In the genomic region with DNA sequence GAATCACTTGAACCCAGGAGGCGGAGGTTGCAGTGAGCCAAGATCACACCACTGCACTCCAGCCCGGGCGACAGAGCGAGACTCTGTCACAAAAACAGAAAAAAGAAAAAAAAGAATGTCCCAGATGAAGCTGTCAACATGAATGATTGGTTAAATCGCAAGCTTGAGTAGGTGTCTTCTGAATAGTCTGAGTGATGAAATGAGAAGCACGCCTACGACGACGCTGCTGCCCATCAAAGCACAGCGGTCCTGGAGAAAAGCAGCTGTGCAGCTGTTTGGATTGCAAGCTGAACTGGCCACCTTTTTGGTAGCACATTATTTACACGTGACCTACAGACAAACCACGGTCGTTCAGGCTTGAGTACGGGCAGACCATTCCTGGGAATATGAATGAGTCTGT, we compare ENCODE assay signal across 26 cellular contexts.
"Had no signal": no experiment of that assay in that cellular context is flagged by ENCODE, and none has a peak within 500 bp of the region (broad histone marks: within the 10 kb centered on the region; RNA-seq: fewer than 3 reads in every experiment).

No MANE protein-coding gene starts in this region.

- H3K36me3 ChIP-seq: esophagus squamous epithelium, right lobe of liver had no signal

- H3K27ac ChIP-seq: epithelial cell of prostate, esophagus squamous epithelium, hepatocyte, right lobe of liver, stomach, thyroid gland, upper lobe of right lung had no signal

- H3K9me3 ChIP-seq: esophagus squamous epithelium, right lobe of liver, stomach, thyroid gland, upper lobe of right lung had no signal

- H3K4me3 ChIP-seq: esophagus squamous epithelium, hepatocyte, right lobe of liver, stomach, thyroid gland, upper lobe of right lung had no signal

- H3K9me3 Mint-ChIP-seq: activated naive CD4-positive, alpha-beta T cell treated with anti-CD3 and anti-CD28 coated beads, Interleukin-2, amount 50 U/mL, for 72 hours; activated T-cell treated with anti-CD3 and anti-CD28 coated beads, Interleukin-2, amount 50 U/mL, for 72 hours; central memory CD8-positive, alpha-beta T cell; dendritic cell treated with granulocyte-macrophage colony-stimulating factor and Interleukin-4, amounts not matched to agents 40 ng/mL and 50 ng/mL, for 4 days; naive thymus-derived CD4-positive, alpha-beta T cell; stimulated activated memory B cell treated with anti-CD40 and anti-IgM and Interleukin-4, amounts not matched to agents 10 μg/mL and 1 μg/mL and 100 μg/mL, for 72 hours had no signal

- H3K27me3 Mint-ChIP-seq: activated CD8-positive, alpha-beta memory T cell treated with anti-CD3 and anti-CD28 coated beads, Interleukin-2, amount 10 ng/mL, durations not matched to agents 7 days and 5 days; central memory CD8-positive, alpha-beta T cell; dendritic cell treated with granulocyte-macrophage colony-stimulating factor and Interleukin-4, amounts not matched to agents 40 ng/mL and 50 ng/mL, for 4 days; naive thymus-derived CD4-positive, alpha-beta T cell; T-helper 17 cell had no signal

- H3K4me3 Mint-ChIP-seq: activated CD8-positive, alpha-beta memory T cell treated with anti-CD3 and anti-CD28 coated beads, Interleukin-2, amount 10 ng/mL, durations not matched to agents 7 days and 5 days; activated CD8-positive, alpha-beta T cell treated with anti-CD3 and anti-CD28 coated beads, Interleukin-2, amount 10 ng/mL, durations not matched to agents 7 days and 5 days; activated T-cell treated with anti-CD3 and anti-CD28 coated beads, Interleukin-2, amount 50 U/mL, for 72 hours; central memory CD8-positive, alpha-beta T cell; dendritic cell treated with granulocyte-macrophage colony-stimulating factor and Interleukin-4, amounts not matched to agents 40 ng/mL and 50 ng/mL, for 4 days; naive thymus-derived CD4-positive, alpha-beta T cell; stimulated activated memory B cell treated with anti-CD40 and anti-IgM and Interleukin-4, amounts not matched to agents 10 μg/mL and 1 μg/mL and 100 μg/mL, for 72 hours; T-helper 17 cell had no signal

- H3K4me1 ChIP-seq: esophagus squamous epithelium had no signal

- DNase-seq: activated CD4-positive, alpha-beta T cell treated with anti-CD3 and anti-CD28 coated beads, Interleukin-2, amount 50 U/mL, for 1 hour; activated CD4-positive, CD25-positive, alpha-beta regulatory T cell treated with anti-CD3 and anti-CD28 coated beads, Interleukin-2, amount 50 U/mL, for 72 hours; activated CD8-positive, alpha-beta memory T cell treated with anti-CD3 and anti-CD28 coated beads, Interleukin-2, amount 10 ng/mL, durations not matched to agents 7 days and 5 days; activated CD8-positive, alpha-beta T cell treated with anti-CD3 and anti-CD28 coated beads, Interleukin-2, amount 10 ng/mL, durations not matched to agents 7 days and 5 days; activated naive CD4-positive, alpha-beta T cell; activated T-cell treated with anti-CD3 and anti-CD28 coated beads, Interleukin-2, amount 50 U/mL, for 72 hours; esophagus squamous epithelium; islet precursor cell; midbrain; naive thymus-derived CD4-positive, alpha-beta T cell; right lobe of liver; small intestine; stimulated activated CD4-positive, alpha-beta T cell treated with anti-CD3 and anti-CD28 coated beads, Interleukin-1b, Interleukin-23, amount 100 ng/mL, for 48 hours; stimulated activated CD4-positive, alpha-beta T cell treated with anti-CD3 and anti-CD28 coated beads, Interleukin-4, amount 100 ng/mL, for 4 hours; stimulated activated CD8-positive, alpha-beta memory T cell treated with anti-CD3 and anti-CD28 coated beads, Interleukin-4, amount 100 ng/mL, for 48 hours; stomach; T-helper 17 cell; T1000; thyroid gland; upper lobe of right lung had no signal

- H3K36me3 Mint-ChIP-seq: stimulated activated memory B cell treated with anti-CD40 and anti-IgM and Interleukin-4, amounts not matched to agents 10 μg/mL and 1 μg/mL and 100 μg/mL, for 72 hours had no signal

- H3K4me2 ChIP-seq: hepatocyte had no signal

- ATAC-seq: activated CD8-positive, alpha-beta memory T cell treated with anti-CD3 and anti-CD28 coated beads, Interleukin-2, amount 10 ng/mL, durations not matched to agents 7 days and 5 days; activated CD8-positive, alpha-beta T cell treated with anti-CD3 and anti-CD28 coated beads, Interleukin-2, amount 10 ng/mL, durations not matched to agents 7 days and 5 days; activated naive CD4-positive, alpha-beta T cell treated with anti-CD3 and anti-CD28 coated beads, Interleukin-2, amount 50 U/mL, for 72 hours; activated T-cell treated with anti-CD3 and anti-CD28 coated beads, Interleukin-2, amount 50 U/mL, for 72 hours; naive thymus-derived CD4-positive, alpha-beta T cell; right lobe of liver; stimulated activated memory B cell treated with anti-CD40 and anti-IgM and Interleukin-4, amounts not matched to agents 10 μg/mL and 1 μg/mL and 100 μg/mL, for 72 hours; T-helper 17 cell; upper lobe of right lung had no signal

- H3K27ac Mint-ChIP-seq: activated CD8-positive, alpha-beta memory T cell treated with anti-CD3 and anti-CD28 coated beads, Interleukin-2, amount 10 ng/mL, durations not matched to agents 7 days and 5 days; activated CD8-positive, alpha-beta T cell treated with anti-CD3 and anti-CD28 coated beads, Interleukin-2, amount 10 ng/mL, durations not matched to agents 7 days and 5 days; activated T-cell treated with anti-CD3 and anti-CD28 coated beads, Interleukin-2, amount 50 U/mL, for 72 hours; dendritic cell treated with granulocyte-macrophage colony-stimulating factor and Interleukin-4, amounts not matched to agents 40 ng/mL and 50 ng/mL, for 4 days; stimulated activated memory B cell treated with anti-CD40 and anti-IgM and Interleukin-4, amounts not matched to agents 10 μg/mL and 1 μg/mL and 100 μg/mL, for 72 hours; T-helper 17 cell had no signal

- H2AFZ ChIP-seq: hepatocyte had no signal

- H3K27me3 ChIP-seq: esophagus squamous epithelium, hepatocyte, right lobe of liver, stomach, thyroid gland, upper lobe of right lung had no signal

- H3K4me1 Mint-ChIP-seq: stimulated activated memory B cell treated with anti-CD40 and anti-IgM and Interleukin-4, amounts not matched to agents 10 μg/mL and 1 μg/mL and 100 μg/mL, for 72 hours had no signal
